9 cellular contexts compared by ENCODE assay signal in genomic region chr1:234619071-234619480, GRCh38. TPM values are rescaled to one million over a fixed set of nuclear protein-coding genes. Genes with fewer than 3 reads are reported as not detected.
A peak's percentile ranks its signal among the peaks of the same experiment; 100 is the strongest.
DNase-seq lines count a peak whose midpoint lies in the region; ATAC-seq and TF ChIP-seq lines count a peak whose summit lies in the region.
"Had no signal": no experiment of that assay in that cellular context is flagged by ENCODE, and none has a peak within 500 bp of the region (broad histone marks: within the 10 kb centered on the region; RNA-seq: fewer than 3 reads in every experiment).

No MANE protein-coding gene starts in this region.

- ATAC-seq in lower lobe of right lung (peak in 1 of 2 donors; percentile 51), GM19351 (IDR thresholded peaks at IDR 0.05; ENCODE audit: unreplicated experiment) (no peak)

- no peaks in the 10 kb centered on the region for H3K27me3 ChIP-seq in mammary epithelial cell (ENCODE audit: insufficient read depth, low read length)
- no peaks in the 10 kb centered on the region for H3K27me3 ChIP-seq in lower lobe of right lung (ENCODE audit: low read depth)
- H3K27me3 ChIP-seq in tibial nerve: no peaks in the 10 kb centered on the region

- H3K79me2 ChIP-seq in mammary epithelial cell (ENCODE audit: insufficient read depth, low read length): no peaks in the 10 kb centered on the region

- peak overlapping the region; percentile 71 for H3K9ac ChIP-seq in mammary epithelial cell (ENCODE audit: insufficient read depth, low read length)

- TSS peak; percentile 21 for BruUV-seq in mammary epithelial cell (replicated peaks; lab: Mats Ljungman, UMichigan)

- no peak for TF ChIP-seq POLR2A in tibial nerve (IDR thresholded peaks at IDR 0.05)

- H3K9me3 ChIP-seq in mammary epithelial cell (replicated peaks; ENCODE audit: insufficient read depth, low read length): no peaks in the 10 kb centered on the region
- H3K9me3 ChIP-seq in lower lobe of right lung: no peaks in the 10 kb centered on the region
- no peaks in the 10 kb centered on the region for H3K9me3 ChIP-seq in tibial nerve

- H3K4me1 ChIP-seq in mammary epithelial cell (ENCODE audit: insufficient read depth, low read length) (peaks cover 64% of the 10 kb centered on the region), lower lobe of right lung (peaks cover 39% of the 10 kb centered on the region), tibial nerve (peaks cover 0 to 68% (median 44%) of the 10 kb centered on the region in 4 donors)

- no peaks in the 10 kb centered on the region for H4K20me1 ChIP-seq in mammary epithelial cell (ENCODE audit: insufficient read depth, low read length)

- CTCF ChIA-PET in mammary epithelial cell (lab: Charles Lee; ENCODE audit: low non-redundant PET): no interaction called here

- no peak for TF ChIP-seq CTCF in mammary epithelial cell (conservative IDR thresholded peaks at IDR 0.05 in 1 of 2, IDR thresholded peaks at IDR 0.05 in 1 of 2; ENCODE audit: extremely low read depth in 1 of 2, insufficient read depth in 1 of 2, low read depth in 1 of 2, low read length in 2 of 2)
- TF ChIP-seq CTCF in lower lobe of right lung (IDR thresholded peaks at IDR 0.05): no peak
- TF ChIP-seq CTCF in tibial nerve (IDR thresholded peaks at IDR 0.05): no peak

- peak overlapping the region; percentile 64 for H3K4me2 ChIP-seq in mammary epithelial cell (ENCODE audit: insufficient read depth, low read depth, low read length)

- no peaks in the 10 kb centered on the region for H3K36me3 ChIP-seq in mammary epithelial cell (ENCODE audit: insufficient read depth, low read length)
- no peaks in the 10 kb centered on the region for H3K36me3 ChIP-seq in lower lobe of right lung
- H3K36me3 ChIP-seq in tibial nerve: no peaks in the 10 kb centered on the region

- WGBS in mammary epithelial cell (ENCODE audit: low coverage, missing lambda C conversion rate): 6% methylated on average over 3 of the region's 3 CpGs
- 34 to 42% methylated on average over 3 of the region's 3 CpGs for WGBS in tibial nerve, 2 donors

- peak overlapping the region; percentile 95 for H3K27ac ChIP-seq in mammary epithelial cell (ENCODE audit: insufficient read depth, low read depth, low read length)
- peak overlapping the region; percentile 46 for H3K27ac ChIP-seq in lower lobe of right lung
- H3K27ac ChIP-seq in tibial nerve: peak overlapping the region; percentile 18 to 100 (median 67)

- H2AFZ ChIP-seq in mammary epithelial cell (ENCODE audit: low read depth, low read length): peak overlapping the region; percentile 59

- DNase-seq in NCI-H2171 treated with DMSO at 0.1 percent for 48 hours (lab: John Stamatoyannopoulos, UW) (peak; percentile 49), NCI-H2171 (lab: John Stamatoyannopoulos, UW) (no peak), mammary epithelial cell (peak; percentile 62), lower lobe of right lung (no peak), tibial nerve (ENCODE audit: low spot score in 2 of 2) (no peak), NCI-H2029 (lab: John Stamatoyannopoulos, UW) (no peak), AG08396 (ENCODE audit: low spot score) (no peak)
- DNase-seq: effector CD8-positive, alpha-beta T cell had no signal

- in situ Hi-C loops in mammary epithelial cell (cut with MboI; ENCODE audit: low sequenced_read_pairs in 2 of 2): loop anchor here in 1 of 2 donors (25.0 kb wide), 1 partner anchor 243 kb away; no protein-coding TSS in a partner anchor

- no peak for TF ChIP-seq EP300 in tibial nerve (IDR thresholded peaks at IDR 0.05)

- intact Hi-C loops in mammary epithelial cell (cut with micrococcal nuclease) (no loop called here), lower lobe of right lung (cut with DNase I) (no loop called here)

- H3K4me3 ChIP-seq in mammary epithelial cell (replicated peaks in 1 of 3; ENCODE audit: insufficient read depth in 1 of 3, low read depth in 2 of 3, low read length in 3 of 3): no peak overlapping the region
- no peak overlapping the region for H3K4me3 ChIP-seq in lower lobe of right lung
- H3K4me3 ChIP-seq in tibial nerve: no peak overlapping the region

- dilution Hi-C loops in mammary epithelial cell (cut with HindIII; ENCODE audit: low sequenced_read_pairs): loop anchor here (5.0 to 10.0 kb wide), 3 partner anchors 38 to 458 kb away; no protein-coding TSS in a partner anchor

RNA-seq across cellular contexts. Expression of gene IRF2BP2, which starts 9.1 kb away (rescaled TPM):
- 100 to 1,000 TPM in 1 of 2 donors, 10 to 100 TPM in 1; 75.3 to 109 TPM for total RNA-seq in mammary epithelial cell
- polyA plus RNA-seq in mammary epithelial cell: 63.4 TPM
- 33.1 TPM for polyA minus RNA-seq in mammary epithelial cell
- total RNA-seq in lower lobe of right lung: 154 TPM
- total RNA-seq in tibial nerve: 100 to 1,000 TPM in 1 of 4 donors, 10 to 100 TPM in 3; 71.4 to 107 (median 93.8) TPM

Comparison
In these comparisons a context has a peak if more than half of its experiments do, and no peak if none do; other contexts are left out.
1. DNase-seq: peak in NCI-H2171 treated with DMSO at 0.1 percent for 48 hours (single experiment) and mammary epithelial cell (single experiment); none in NCI-H2171 (single experiment), lower lobe of right lung (single experiment), tibial nerve (0 of 2), NCI-H2029 (single experiment) and AG08396 (single experiment).
2. Peak in every context shown above with its lines, with median percentiles within 50 percentile points of each other: H3K27ac ChIP-seq.